ENCODE assay signal across 17 cellular contexts in genomic region chr7:146235210-146235609, GRCh38.
DNase-seq lines count a peak whose midpoint lies in the region; ATAC-seq and TF ChIP-seq lines count a peak whose summit lies in the region.
"Had no signal": no experiment of that assay in that cellular context is flagged by ENCODE, and none has a peak within 500 bp of the region (broad histone marks: within the 10 kb centered on the region; RNA-seq: fewer than 3 reads in every experiment).

No MANE protein-coding gene starts in this region.

- peak; percentile 86 for DNase-seq in G401 (ENCODE audit: low spot score)
- DNase-seq in NCI-H446 treated with DMSO at 0.1 percent for 48 hours (lab: John Stamatoyannopoulos, UW), result peak; percentile 48
- peak; percentile 16 for DNase-seq in choroid plexus epithelial cell (ENCODE audit: low read depth)
- peak; percentile 14 for DNase-seq in occipital lobe (lab: John Stamatoyannopoulos, UW)
- no peak for DNase-seq in DMS153 (lab: John Stamatoyannopoulos, UW)
- DNase-seq in GDM1 (lab: John Stamatoyannopoulos, UW), result no peak
- DNase-seq: CD4-positive, CD25-positive, alpha-beta regulatory T cell; DMS79 treated with DMSO at 0.1 percent for 48 hours; GOT3; HCEC 1CT; Karpas-422; NCI-H1417 treated with DMSO at 0.1 percent for 48 hours; NCI-H187; NCI-H226; NCI-H524 treated with DMSO at 0.1 percent for 48 hours; SHP77 had no signal

- ATAC-seq in GM21390 (IDR thresholded peaks at IDR 0.05; ENCODE audit: unreplicated experiment), result no peak

- no peak overlapping the region for H3K4me3 ChIP-seq in choroid plexus epithelial cell (ENCODE audit: low read depth, low read length)

- TF ChIP-seq CTCF in choroid plexus epithelial cell (conservative IDR thresholded peaks at IDR 0.05; ENCODE audit: low read depth, low read length), result no peak

- in situ Hi-C loops in G401 (cut with HindIII; ENCODE audit: low sequenced_read_pairs), result no loop called here

Comparison
In these comparisons a context has a peak if more than half of its experiments do, and no peak if none do; other contexts are left out.
1. DNase-seq: peak in G401 (single experiment), NCI-H446 treated with DMSO at 0.1 percent for 48 hours (single experiment), choroid plexus epithelial cell (single experiment) and occipital lobe (single experiment); none in DMS153 (single experiment) and GDM1 (single experiment).